In genomic region chrX:2485789-2486345, GRCh38 we compare ENCODE assay signal across 18 cellular contexts. TPM values are rescaled to one million over a fixed set of nuclear protein-coding genes. Genes with fewer than 3 reads are reported as not detected.
DNase-seq lines count a peak whose midpoint lies in the region; ATAC-seq, FAIRE-seq and TF ChIP-seq lines count a peak whose summit lies in the region.
"Had no signal": no experiment of that assay in that cellular context is flagged by ENCODE, and none has a peak within 500 bp of the region (broad histone marks: within the 10 kb centered on the region; RNA-seq: fewer than 3 reads in every experiment).

No MANE protein-coding gene starts in this region.

- H3K36me3 Mint-ChIP-seq in endothelial cell (ENCODE audit: low read depth, unreplicated experiment), result peaks cover 50% of the 10 kb centered on the region
- peaks cover 40% of the 10 kb centered on the region for H3K36me3 Mint-ChIP-seq in progenitor cell of endocrine pancreas (ENCODE audit: insufficient read depth)

- TF ChIP-seq POLR2A in HepG2 (IDR thresholded peaks at IDR 0.05; ENCODE audit: insufficient read depth in 1 of 2, low read depth in 2 of 2, low read length in 2 of 2) (no peak), right lobe of liver (IDR thresholded peaks at IDR 0.05) (no peak)

- no peak overlapping the region for H3K9ac ChIP-seq in HepG2 (ENCODE audit: insufficient read depth, low read depth, low read length)

- ATAC-seq in HepG2 (no peak), right lobe of liver (no peak), HG02981 (IDR thresholded peaks at IDR 0.05; ENCODE audit: unreplicated experiment) (no peak), HG02973 (IDR thresholded peaks at IDR 0.05; ENCODE audit: unreplicated experiment) (no peak)
- ATAC-seq: activated CD8-positive, alpha-beta memory T cell treated with anti-CD3 and anti-CD28 coated beads, Interleukin-2, amount 10 ng/mL, durations not matched to agents 7 days and 5 days had no signal

- H3K79me2 ChIP-seq in HepG2 (ENCODE audit: insufficient read depth, low read length), result peaks cover 8% of the 10 kb centered on the region

- no peak overlapping the region for H3K4me3 ChIP-seq in HepG2 (replicated peaks in 1 of 3; ENCODE audit: insufficient read depth in 1 of 3, low read depth in 2 of 3, low read length in 3 of 3)
- no peak overlapping the region for H3K4me3 ChIP-seq in right lobe of liver
- H3K4me3 ChIP-seq: spleen had no signal

- no peak for FAIRE-seq in HepG2 (lab: Jason Lieb, UNC)

- intact Hi-C loops in HepG2 (cut with micrococcal nuclease; ENCODE audit: unreplicated experiment) (no loop called here), right lobe of liver (cut with DNase I) (no loop called here)

- no peaks in the 10 kb centered on the region for H3K27me3 ChIP-seq in HepG2 (ENCODE audit: control insufficient read depth in 1 of 2, insufficient read depth in 2 of 2, low read length in 2 of 2)
- no peaks in the 10 kb centered on the region for H3K27me3 ChIP-seq in right lobe of liver
- H3K27me3 ChIP-seq: brain microvascular endothelial cell, foreskin keratinocyte, spleen had no signal

- H3K36me3 ChIP-seq in HepG2 (replicated peaks in 1 of 2; ENCODE audit: control insufficient read depth in 1 of 2, insufficient read depth in 2 of 2, low read length in 2 of 2), result peaks cover 15 to 55% of the 10 kb centered on the region in 2 experiments
- H3K36me3 ChIP-seq in right lobe of liver, result peaks cover 0 to 41% (median 24%) of the 10 kb centered on the region in 4 donors

- peaks cover 8% of the 10 kb centered on the region for H3K27me3 Mint-ChIP-seq in endothelial cell (ENCODE audit: unreplicated experiment)
- H3K27me3 Mint-ChIP-seq in progenitor cell of endocrine pancreas, result no peaks in the 10 kb centered on the region
- H3K27me3 Mint-ChIP-seq: activated CD8-positive, alpha-beta memory T cell treated with anti-CD3 and anti-CD28 coated beads, Interleukin-2, amount 10 ng/mL, durations not matched to agents 7 days and 5 days had no signal

- TF ChIP-seq CTCF in HepG2 (CRISPR knock-in tag; IDR thresholded peaks at IDR 0.05) (no peak), right lobe of liver (IDR thresholded peaks at IDR 0.05) (no peak), endothelial cell (IDR thresholded peaks at IDR 0.05; ENCODE audit: unreplicated experiment) (no peak), progenitor cell of endocrine pancreas (IDR thresholded peaks at IDR 0.05; ENCODE audit: unreplicated experiment) (no peak)

- in situ Hi-C loops in HepG2 (cut with HindIII; ENCODE audit: extremely low pct_ligation_motif_present, low pct_unique_long_range_greater_than_20kb), result no loop called here

- no peak for TF ChIP-seq EP300 in HepG2 (IDR thresholded peaks at IDR 0.05; ENCODE audit: low read depth in 2 of 2, low read length in 2 of 2)
- no peak for TF ChIP-seq EP300 in HepG2 (CRISPR knock-in tag; IDR thresholded peaks at IDR 0.05; ENCODE audit: borderline replicate concordance)

- POLR2A ChIA-PET in HepG2 (lab: Yijun Ruan, JAX), result no interaction called here

- H3K27ac Mint-ChIP-seq in endothelial cell (ENCODE audit: unreplicated experiment) (no peak overlapping the region), progenitor cell of endocrine pancreas (peak overlapping the region; percentile 65)
- H3K27ac Mint-ChIP-seq: activated CD8-positive, alpha-beta memory T cell treated with anti-CD3 and anti-CD28 coated beads, Interleukin-2, amount 10 ng/mL, durations not matched to agents 7 days and 5 days had no signal

- WGBS in HepG2 (ENCODE audit: low lambda C conversion rate), result 90% methylated on average over 10 of the region's 10 CpGs
- 82% methylated on average over 10 of the region's 10 CpGs for WGBS in right lobe of liver (ENCODE audit: insufficient coverage, low coverage, low lambda C conversion rate, missing lambda C conversion rate)

- no TSS peak for BruUV-seq in HepG2 (replicated peaks; lab: Mats Ljungman, UMichigan)

- H3K9me3 ChIP-seq in HepG2 (ENCODE audit: low read length) (no peaks in the 10 kb centered on the region), right lobe of liver (no peaks in the 10 kb centered on the region)
- H3K9me3 ChIP-seq: spleen had no signal

- H3K4me1 Mint-ChIP-seq in endothelial cell (ENCODE audit: unreplicated experiment), result peaks cover 10% of the 10 kb centered on the region
- H3K4me1 Mint-ChIP-seq in progenitor cell of endocrine pancreas (ENCODE audit: low read depth), result peaks cover 5% of the 10 kb centered on the region
- H3K4me1 Mint-ChIP-seq: activated CD8-positive, alpha-beta memory T cell treated with anti-CD3 and anti-CD28 coated beads, Interleukin-2, amount 10 ng/mL, durations not matched to agents 7 days and 5 days had no signal

- 0 out of 2 replicates have a peak, but pooled peaks cover 8% of the 10 kb centered on the region for H4K20me1 ChIP-seq in HepG2 (ENCODE audit: insufficient read depth, low read length)

- no peak overlapping the region for H2AFZ ChIP-seq in HepG2 (ENCODE audit: low read length)

- TF ChIP-seq RAD21 in HepG2 (CRISPR knock-in tag; IDR thresholded peaks at IDR 0.05), result no peak

- DNase-seq in HepG2 (ENCODE audit: low spot score), result no peak
- no peak for DNase-seq in right lobe of liver
- no peak for DNase-seq in endothelial cell (ENCODE audit: low spot score)
- no peak for DNase-seq in progenitor cell of endocrine pancreas (ENCODE audit: low spot score, unreplicated experiment)
- DNase-seq in stimulated activated CD4-positive, alpha-beta T cell treated with anti-CD3 and anti-CD28 coated beads, Interleukin-12 subunit alpha, Interleukin-12 subunit beta, amount 100 ng/mL, for 4 hours, result no peak
- no peak for DNase-seq in DMS79 treated with DMSO at 0.1 percent for 48 hours (lab: John Stamatoyannopoulos, UW)
- DNase-seq: activated CD4-positive, CD25-positive, alpha-beta regulatory T cell; activated CD8-positive, alpha-beta memory T cell treated with anti-CD3 and anti-CD28 coated beads, Interleukin-2, amount 10 ng/mL, durations not matched to agents 7 days and 5 days; activated naive CD4-positive, alpha-beta T cell treated with Interleukin-2 at 50 U/mL for 16 hours; brain microvascular endothelial cell; effector CD4-positive, alpha-beta T cell; NCI-H2107; NCI-H748 treated with DMSO at 0.1 percent for 48 hours; occipital lobe had no signal

- H3K4me3 Mint-ChIP-seq in endothelial cell (ENCODE audit: unreplicated experiment), result peak overlapping the region; percentile 72
- no peak overlapping the region for H3K4me3 Mint-ChIP-seq in progenitor cell of endocrine pancreas (ENCODE audit: low read depth)
- H3K4me3 Mint-ChIP-seq: activated CD8-positive, alpha-beta memory T cell treated with anti-CD3 and anti-CD28 coated beads, Interleukin-2, amount 10 ng/mL, durations not matched to agents 7 days and 5 days had no signal

- no peak overlapping the region for H3K4me2 ChIP-seq in HepG2 (ENCODE audit: low read depth, low read length)

- no peaks in the 10 kb centered on the region for H3K4me1 ChIP-seq in HepG2 (ENCODE audit: insufficient read depth, low read length)
- H3K4me1 ChIP-seq in right lobe of liver, result no peaks in the 10 kb centered on the region
- H3K4me1 ChIP-seq: foreskin keratinocyte, spleen had no signal

- CTCF ChIA-PET in HepG2 (lab: Yijun Ruan, JAX; ENCODE audit: low intra/inter-chr PET ratio, low total read pairs), result no interaction called here

- H3K27ac ChIP-seq in HepG2 (ENCODE audit: extremely low read length, insufficient read depth, low read length) (no peak overlapping the region), right lobe of liver (no peak overlapping the region)

- H3K9me3 Mint-ChIP-seq in endothelial cell (ENCODE audit: unreplicated experiment) (no peaks in the 10 kb centered on the region), progenitor cell of endocrine pancreas (ENCODE audit: low read depth) (no peaks in the 10 kb centered on the region)

RNA-seq across cellular contexts. Expression of gene DHRSX, which starts 14.9 kb away (rescaled TPM):
- total RNA-seq in HepG2 (2016; rRNA removed; fragmentation: Illumina TruSeq; extraction: Trizol), result 11.4 and 15.5 TPM in 2 replicates
- 17.0 and 17.1 TPM in 2 replicates for total RNA-seq in HepG2 (2016; cell fraction: cytosol; rRNA removed; fragmentation: Illumina TruSeq; extraction: Trizol; ENCODE audit: low read depth)
- total RNA-seq in HepG2 (2016; cell fraction: insoluble cytoplasmic fraction; rRNA removed; fragmentation: Illumina TruSeq; extraction: Trizol), result 12.0 and 16.4 TPM in 2 replicates
- 20.4 and 22.0 TPM in 2 replicates for total RNA-seq in HepG2 (2016; cell fraction: membrane; rRNA removed; fragmentation: Illumina TruSeq; extraction: Trizol)
- total RNA-seq in HepG2 (2016; cell fraction: nucleus; rRNA removed; fragmentation: Illumina TruSeq; extraction: Trizol), result 10.0 and 12.2 TPM in 2 replicates
- 24.3 and 28.9 TPM in 2 replicates for polyA plus RNA-seq in HepG2 (2011; rRNA removed)
- polyA plus RNA-seq in HepG2 (2011; cell fraction: cytosol; rRNA removed), result 43.6 and 44.6 TPM in 2 replicates
- polyA plus RNA-seq in HepG2 (2011; cell fraction: nucleus; rRNA removed), result 19.8 and 21.8 TPM in 2 replicates
- 27.9 and 45.4 TPM in 2 replicates for polyA plus RNA-seq in HepG2 (2012)
- polyA plus RNA-seq in HepG2 (2016; cell fraction: cytosol; fragmentation: Illumina TruSeq; extraction: Trizol; ENCODE audit: low read depth), result 32.7 and 33.4 TPM in 2 replicates
- polyA plus RNA-seq in HepG2 (2016; cell fraction: insoluble cytoplasmic fraction; fragmentation: Illumina TruSeq; extraction: Trizol; ENCODE audit: low read depth), result 17.5 and 19.2 TPM in 2 replicates
- 32.3 and 33.0 TPM in 2 replicates for polyA plus RNA-seq in HepG2 (2016; cell fraction: membrane; fragmentation: Illumina TruSeq; extraction: Trizol; ENCODE audit: low read depth)
- 15.6 and 21.5 TPM in 2 replicates for polyA plus RNA-seq in HepG2 (2016; cell fraction: nucleus; fragmentation: Illumina TruSeq; extraction: Trizol; ENCODE audit: insufficient read depth, low read depth)
- 43.4 and 47.9 TPM in 2 replicates for polyA minus RNA-seq in HepG2 (2011; rRNA and poly(A)+ RNA removed; ENCODE audit: low replicate concordance)
- polyA minus RNA-seq in HepG2 (2011; cell fraction: cytosol; rRNA and poly(A)+ RNA removed), result 18.8 and 19.4 TPM in 2 replicates
- polyA minus RNA-seq in HepG2 (2011; cell fraction: nucleus; rRNA and poly(A)+ RNA removed), result 16.5 and 19.1 TPM in 2 replicates
- total RNA-seq in right lobe of liver, result 10 to 100 TPM; 15.6 to 34.5 (median 29.0) TPM
- total RNA-seq in endothelial cell (ENCODE audit: unreplicated experiment), result 22.2 TPM
- total RNA-seq in progenitor cell of endocrine pancreas, result 61.0 and 65.4 TPM in 2 replicates

RNA-seq across cellular contexts. Expression of gene ZBED1, which starts 14.9 kb away (rescaled TPM):
- total RNA-seq in HepG2 (2016; rRNA removed; fragmentation: Illumina TruSeq; extraction: Trizol) (28.9 and 29.8 TPM in 2 replicates), right lobe of liver (10 to 100 TPM; 21.7 to 44.6 (median 36.9) TPM), endothelial cell (ENCODE audit: unreplicated experiment) (40.2 TPM), progenitor cell of endocrine pancreas (57.5 and 59.6 TPM in 2 replicates)
- 4.7 and 6.3 TPM in 2 replicates for total RNA-seq in HepG2 (2016; cell fraction: cytosol; rRNA removed; fragmentation: Illumina TruSeq; extraction: Trizol; ENCODE audit: low read depth)
- 24.4 and 29.9 TPM in 2 replicates for total RNA-seq in HepG2 (2016; cell fraction: insoluble cytoplasmic fraction; rRNA removed; fragmentation: Illumina TruSeq; extraction: Trizol)
- total RNA-seq in HepG2 (2016; cell fraction: membrane; rRNA removed; fragmentation: Illumina TruSeq; extraction: Trizol), result 21.5 and 24.7 TPM in 2 replicates
- 14.1 and 17.2 TPM in 2 replicates for total RNA-seq in HepG2 (2016; cell fraction: nucleus; rRNA removed; fragmentation: Illumina TruSeq; extraction: Trizol)
- 20.0 and 24.1 TPM in 2 replicates for polyA plus RNA-seq in HepG2 (2011; rRNA removed)
- 17.2 and 25.9 TPM in 2 replicates for polyA plus RNA-seq in HepG2 (2011; cell fraction: cytosol; rRNA removed)
- polyA plus RNA-seq in HepG2 (2011; cell fraction: nucleus; rRNA removed), result 15.2 and 18.2 TPM in 2 replicates
- 18.2 TPM in 2 replicates for polyA plus RNA-seq in HepG2 (2012)
- polyA plus RNA-seq in HepG2 (2016; cell fraction: cytosol; fragmentation: Illumina TruSeq; extraction: Trizol; ENCODE audit: low read depth), result 3.0 and 3.2 TPM in 2 replicates
- 25.3 and 26.7 TPM in 2 replicates for polyA plus RNA-seq in HepG2 (2016; cell fraction: insoluble cytoplasmic fraction; fragmentation: Illumina TruSeq; extraction: Trizol; ENCODE audit: low read depth)
- 10.1 and 11.7 TPM in 2 replicates for polyA plus RNA-seq in HepG2 (2016; cell fraction: membrane; fragmentation: Illumina TruSeq; extraction: Trizol; ENCODE audit: low read depth)
- 17.2 and 17.7 TPM in 2 replicates for polyA plus RNA-seq in HepG2 (2016; cell fraction: nucleus; fragmentation: Illumina TruSeq; extraction: Trizol; ENCODE audit: insufficient read depth, low read depth)
- 51.4 and 60.3 TPM in 2 replicates for polyA minus RNA-seq in HepG2 (2011; rRNA and poly(A)+ RNA removed; ENCODE audit: low replicate concordance)
- 25.4 and 30.2 TPM in 2 replicates for polyA minus RNA-seq in HepG2 (2011; cell fraction: cytosol; rRNA and poly(A)+ RNA removed)
- 10.9 and 13.4 TPM in 2 replicates for polyA minus RNA-seq in HepG2 (2011; cell fraction: nucleus; rRNA and poly(A)+ RNA removed)
